ENCODE assay signal across 1 cellular context in the genomic region with DNA sequence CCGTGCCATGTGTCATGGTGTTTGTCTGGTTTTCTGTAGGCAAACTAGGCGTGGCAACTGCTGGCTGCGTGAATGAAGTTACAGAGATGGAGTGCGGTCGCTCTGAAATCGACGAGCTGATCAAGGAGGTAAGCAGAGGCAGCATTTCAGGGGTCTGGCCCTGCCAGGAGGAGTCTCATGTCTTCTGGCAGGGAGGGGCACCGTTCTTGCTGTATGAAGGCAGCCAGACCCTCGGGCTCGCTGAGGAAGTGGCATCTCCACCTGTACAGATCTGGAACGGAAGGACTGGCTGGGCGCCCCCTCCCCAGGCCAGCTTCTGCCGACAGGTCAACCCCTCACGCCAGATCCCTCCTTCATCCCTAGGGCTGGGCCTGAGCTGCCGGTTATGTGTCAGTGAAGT.
TF ChIP-seq lines count a peak whose summit lies in the region.

No MANE protein-coding gene starts in this region.

TF ChIP-seq in H1, 55 proteins besides CTCF, POLR2A, EP300 and RAD21:
- no peak for TF ChIP-seq SIX5 (IDR thresholded peaks at IDR 0.05; ENCODE audit: low read depth, low read length)
- no peak for TF ChIP-seq RBBP5 (IDR thresholded peaks at IDR 0.05; ENCODE audit: borderline replicate concordance, low read depth, low read length)
- no peak for TF ChIP-seq ASH2L (IDR thresholded peaks at IDR 0.05; ENCODE audit: low read length)
- no peak for TF ChIP-seq NANOG (IDR thresholded peaks at IDR 0.05; ENCODE audit: insufficient read depth, low read depth, low read length, poor library complexity, severe bottlenecking)
- TF ChIP-seq YY1 (IDR thresholded peaks at IDR 0.05; ENCODE audit: low read depth, low read length), result no peak
- TF ChIP-seq TEAD4 (IDR thresholded peaks at IDR 0.05; ENCODE audit: low read depth, low read length), result no peak
- no peak for TF ChIP-seq TCF12 (IDR thresholded peaks at IDR 0.05; ENCODE audit: low read depth, low read length)
- TF ChIP-seq CBX5 (IDR thresholded peaks at IDR 0.05; ENCODE audit: low read depth, low read length), result no peak
- TF ChIP-seq CHD1 (IDR thresholded peaks at IDR 0.05; ENCODE audit: low read depth, low read length), result no peak
- no peak for TF ChIP-seq MAFK (IDR thresholded peaks at IDR 0.05; ENCODE audit: low read depth, low read length)
- TF ChIP-seq, protein P1, sequence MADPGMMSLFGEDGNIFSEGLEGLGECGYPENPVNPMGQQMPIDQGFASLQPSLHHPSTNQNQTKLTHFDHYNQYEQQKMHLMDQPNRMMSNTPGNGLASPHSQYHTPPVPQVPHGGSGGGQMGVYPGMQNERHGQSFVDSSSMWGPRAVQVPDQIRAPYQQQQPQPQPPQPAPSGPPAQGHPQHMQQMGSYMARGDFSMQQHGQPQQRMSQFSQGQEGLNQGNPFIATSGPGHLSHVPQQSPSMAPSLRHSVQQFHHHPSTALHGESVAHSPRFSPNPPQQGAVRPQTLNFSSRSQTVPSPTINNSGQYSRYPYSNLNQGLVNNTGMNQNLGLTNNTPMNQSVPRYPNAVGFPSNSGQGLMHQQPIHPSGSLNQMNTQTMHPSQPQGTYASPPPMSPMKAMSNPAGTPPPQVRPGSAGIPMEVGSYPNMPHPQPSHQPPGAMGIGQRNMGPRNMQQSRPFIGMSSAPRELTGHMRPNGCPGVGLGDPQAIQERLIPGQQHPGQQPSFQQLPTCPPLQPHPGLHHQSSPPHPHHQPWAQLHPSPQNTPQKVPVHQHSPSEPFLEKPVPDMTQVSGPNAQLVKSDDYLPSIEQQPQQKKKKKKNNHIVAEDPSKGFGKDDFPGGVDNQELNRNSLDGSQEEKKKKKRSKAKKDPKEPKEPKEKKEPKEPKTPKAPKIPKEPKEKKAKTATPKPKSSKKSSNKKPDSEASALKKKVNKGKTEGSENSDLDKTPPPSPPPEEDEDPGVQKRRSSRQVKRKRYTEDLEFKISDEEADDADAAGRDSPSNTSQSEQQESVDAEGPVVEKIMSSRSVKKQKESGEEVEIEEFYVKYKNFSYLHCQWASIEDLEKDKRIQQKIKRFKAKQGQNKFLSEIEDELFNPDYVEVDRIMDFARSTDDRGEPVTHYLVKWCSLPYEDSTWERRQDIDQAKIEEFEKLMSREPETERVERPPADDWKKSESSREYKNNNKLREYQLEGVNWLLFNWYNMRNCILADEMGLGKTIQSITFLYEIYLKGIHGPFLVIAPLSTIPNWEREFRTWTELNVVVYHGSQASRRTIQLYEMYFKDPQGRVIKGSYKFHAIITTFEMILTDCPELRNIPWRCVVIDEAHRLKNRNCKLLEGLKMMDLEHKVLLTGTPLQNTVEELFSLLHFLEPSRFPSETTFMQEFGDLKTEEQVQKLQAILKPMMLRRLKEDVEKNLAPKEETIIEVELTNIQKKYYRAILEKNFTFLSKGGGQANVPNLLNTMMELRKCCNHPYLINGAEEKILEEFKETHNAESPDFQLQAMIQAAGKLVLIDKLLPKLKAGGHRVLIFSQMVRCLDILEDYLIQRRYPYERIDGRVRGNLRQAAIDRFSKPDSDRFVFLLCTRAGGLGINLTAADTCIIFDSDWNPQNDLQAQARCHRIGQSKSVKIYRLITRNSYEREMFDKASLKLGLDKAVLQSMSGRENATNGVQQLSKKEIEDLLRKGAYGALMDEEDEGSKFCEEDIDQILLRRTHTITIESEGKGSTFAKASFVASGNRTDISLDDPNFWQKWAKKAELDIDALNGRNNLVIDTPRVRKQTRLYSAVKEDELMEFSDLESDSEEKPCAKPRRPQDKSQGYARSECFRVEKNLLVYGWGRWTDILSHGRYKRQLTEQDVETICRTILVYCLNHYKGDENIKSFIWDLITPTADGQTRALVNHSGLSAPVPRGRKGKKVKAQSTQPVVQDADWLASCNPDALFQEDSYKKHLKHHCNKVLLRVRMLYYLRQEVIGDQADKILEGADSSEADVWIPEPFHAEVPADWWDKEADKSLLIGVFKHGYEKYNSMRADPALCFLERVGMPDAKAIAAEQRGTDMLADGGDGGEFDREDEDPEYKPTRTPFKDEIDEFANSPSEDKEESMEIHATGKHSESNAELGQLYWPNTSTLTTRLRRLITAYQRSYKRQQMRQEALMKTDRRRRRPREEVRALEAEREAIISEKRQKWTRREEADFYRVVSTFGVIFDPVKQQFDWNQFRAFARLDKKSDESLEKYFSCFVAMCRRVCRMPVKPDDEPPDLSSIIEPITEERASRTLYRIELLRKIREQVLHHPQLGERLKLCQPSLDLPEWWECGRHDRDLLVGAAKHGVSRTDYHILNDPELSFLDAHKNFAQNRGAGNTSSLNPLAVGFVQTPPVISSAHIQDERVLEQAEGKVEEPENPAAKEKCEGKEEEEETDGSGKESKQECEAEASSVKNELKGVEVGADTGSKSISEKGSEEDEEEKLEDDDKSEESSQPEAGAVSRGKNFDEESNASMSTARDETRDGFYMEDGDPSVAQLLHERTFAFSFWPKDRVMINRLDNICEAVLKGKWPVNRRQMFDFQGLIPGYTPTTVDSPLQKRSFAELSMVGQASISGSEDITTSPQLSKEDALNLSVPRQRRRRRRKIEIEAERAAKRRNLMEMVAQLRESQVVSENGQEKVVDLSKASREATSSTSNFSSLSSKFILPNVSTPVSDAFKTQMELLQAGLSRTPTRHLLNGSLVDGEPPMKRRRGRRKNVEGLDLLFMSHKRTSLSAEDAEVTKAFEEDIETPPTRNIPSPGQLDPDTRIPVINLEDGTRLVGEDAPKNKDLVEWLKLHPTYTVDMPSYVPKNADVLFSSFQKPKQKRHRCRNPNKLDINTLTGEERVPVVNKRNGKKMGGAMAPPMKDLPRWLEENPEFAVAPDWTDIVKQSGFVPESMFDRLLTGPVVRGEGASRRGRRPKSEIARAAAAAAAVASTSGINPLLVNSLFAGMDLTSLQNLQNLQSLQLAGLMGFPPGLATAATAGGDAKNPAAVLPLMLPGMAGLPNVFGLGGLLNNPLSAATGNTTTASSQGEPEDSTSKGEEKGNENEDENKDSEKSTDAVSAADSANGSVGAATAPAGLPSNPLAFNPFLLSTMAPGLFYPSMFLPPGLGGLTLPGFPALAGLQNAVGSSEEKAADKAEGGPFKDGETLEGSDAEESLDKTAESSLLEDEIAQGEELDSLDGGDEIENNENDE (IDR thresholded peaks at IDR 0.05; ENCODE audit: insufficient replicate concordance, low read length), result no peak
- no peak for TF ChIP-seq TAF1 (IDR thresholded peaks at IDR 0.05; ENCODE audit: low read depth, low read length)
- TF ChIP-seq, protein P2, sequence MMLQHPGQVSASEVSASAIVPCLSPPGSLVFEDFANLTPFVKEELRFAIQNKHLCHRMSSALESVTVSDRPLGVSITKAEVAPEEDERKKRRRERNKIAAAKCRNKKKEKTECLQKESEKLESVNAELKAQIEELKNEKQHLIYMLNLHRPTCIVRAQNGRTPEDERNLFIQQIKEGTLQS (IDR thresholded peaks at IDR 0.05; ENCODE audit: insufficient read depth, low read depth, low read length), result no peak
- TF ChIP-seq POU5F1 (IDR thresholded peaks at IDR 0.05; ENCODE audit: low read depth, low read length), result no peak
- no peak for TF ChIP-seq JUND (IDR thresholded peaks at IDR 0.05; ENCODE audit: low read length)
- TF ChIP-seq BRCA1 (IDR thresholded peaks at IDR 0.05; ENCODE audit: low read depth, low read length), result no peak
- TF ChIP-seq SP1 (IDR thresholded peaks at IDR 0.05; ENCODE audit: low read depth, low read length), result no peak
- TF ChIP-seq EGR1 (IDR thresholded peaks at IDR 0.05; ENCODE audit: borderline replicate concordance, low read depth, low read length), result no peak
- TF ChIP-seq RNF2 (IDR thresholded peaks at IDR 0.05; ENCODE audit: borderline replicate concordance, low read depth, low read length, missing control alignments, poor library complexity, severe bottlenecking), result no peak
- no peak for TF ChIP-seq JUN (IDR thresholded peaks at IDR 0.05; ENCODE audit: low read depth, low read length)
